In the genomic region with DNA sequence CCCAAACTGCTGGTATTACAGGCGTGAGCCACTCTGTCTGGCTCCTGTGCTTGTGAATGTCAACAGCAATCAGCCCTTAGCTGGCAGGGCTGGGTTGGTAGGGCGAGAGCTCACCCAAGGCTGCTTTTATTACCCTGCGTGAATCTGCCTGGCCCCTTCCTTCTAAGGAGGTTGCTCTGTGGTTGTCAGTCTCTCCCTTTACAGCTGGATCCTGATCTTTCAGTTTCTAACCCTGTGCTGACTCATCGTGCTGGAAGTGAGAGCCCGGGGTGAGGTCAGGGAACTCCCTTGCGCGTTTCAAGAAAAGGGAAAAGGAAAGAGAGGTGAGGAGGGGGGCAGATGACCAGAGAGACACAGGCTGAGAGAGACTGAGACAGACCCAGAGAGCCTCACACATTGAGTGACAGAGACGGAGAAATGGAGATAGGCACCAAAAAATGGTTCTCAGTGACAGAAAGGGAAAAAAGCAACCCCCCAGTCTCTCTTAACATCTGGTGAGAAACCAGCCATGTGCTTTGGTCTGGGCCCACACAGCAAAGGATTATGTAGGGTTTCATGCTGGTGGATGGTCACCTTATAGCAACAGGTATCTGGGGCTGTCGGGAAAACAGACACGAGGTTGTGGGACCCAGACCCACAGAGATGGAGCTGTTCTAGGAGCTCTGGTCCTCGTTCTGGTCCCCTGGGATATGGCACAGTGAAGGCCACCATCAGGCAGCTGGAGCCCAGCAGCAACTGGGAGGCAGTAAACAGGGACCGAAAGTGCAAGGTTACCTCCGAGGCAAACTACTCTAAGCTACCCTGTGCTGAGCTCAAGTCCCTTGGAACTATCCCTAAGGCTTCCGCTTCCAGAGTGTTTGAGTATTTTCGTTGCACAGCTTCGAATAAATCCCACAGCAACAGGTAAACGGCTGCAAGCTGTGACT, we compare ENCODE assay signal across 8 cellular contexts. TPM values are rescaled to one million over a fixed set of nuclear protein-coding genes. Genes with fewer than 3 reads are reported as not detected.
DNase-seq lines count a peak whose midpoint lies in the region; ATAC-seq and TF ChIP-seq lines count a peak whose summit lies in the region.

No MANE protein-coding gene starts in this region.

- no peak for TF ChIP-seq POLR2A in ovary (IDR thresholded peaks at IDR 0.05)

- peaks cover 15% of the 10 kb centered on the region for H3K4me1 Mint-ChIP-seq in T-helper 17 cell

- no peak overlapping the region for H3K4me3 ChIP-seq in ovary

- peaks cover 8% of the 10 kb centered on the region for H3K4me1 ChIP-seq in ovary (ENCODE audit: insufficient read depth)

- H3K36me3 Mint-ChIP-seq in T-helper 17 cell (ENCODE audit: low read depth), result peaks cover 3% of the 10 kb centered on the region

- WGBS in ovary, 3 donors, result 36 to 49% (median 36%) methylated on average over 17 of the region's 17 CpGs

- H3K9me3 ChIP-seq in T-helper 17 cell (ENCODE audit: control insufficient read depth, low read length, poor library complexity, severe bottlenecking), result no peaks in the 10 kb centered on the region
- H3K9me3 ChIP-seq in ovary, result no peaks in the 10 kb centered on the region

- peak overlapping the region in 1 of 2 donors; percentile 66 for H3K27ac ChIP-seq in ovary

- H3K27me3 Mint-ChIP-seq in T-helper 17 cell, result peaks cover 12% of the 10 kb centered on the region

- peak overlapping the region; percentile 53 for H3K27ac Mint-ChIP-seq in T-helper 17 cell

- H3K36me3 ChIP-seq in ovary, result no peaks in the 10 kb centered on the region

- no peak overlapping the region for H3K4me3 Mint-ChIP-seq in T-helper 17 cell

- peak; percentile 48 for ATAC-seq in HG02798 (IDR thresholded peaks at IDR 0.05; ENCODE audit: poor library complexity, unreplicated experiment)
- peak; percentile 38 for ATAC-seq in T-helper 17 cell
- no peak for ATAC-seq in GM18909 (IDR thresholded peaks at IDR 0.05; ENCODE audit: poor library complexity, unreplicated experiment)
- ATAC-seq in HG03196 (IDR thresholded peaks at IDR 0.05; ENCODE audit: unreplicated experiment), result no peak

- intact Hi-C loops in ovary (cut with DNase I), result no loop called here

- no peaks in the 10 kb centered on the region for H3K27me3 ChIP-seq in ovary

- no peak for TF ChIP-seq EP300 in ovary (IDR thresholded peaks at IDR 0.05)

- TF ChIP-seq CTCF in ovary (IDR thresholded peaks at IDR 0.05), result no peak

- DNase-seq in GF-D8 (lab: John Stamatoyannopoulos, UW), result peak; percentile 77
- no peak for DNase-seq in T-helper 17 cell
- DNase-seq in fibroblast of peridontal ligament (ENCODE audit: extremely low read depth), result peak; percentile 83
- DNase-seq in ovary, result peak in 4 of 5 donors; percentile 41 to 55 (median 52)
- DNase-seq in cerebellar nuclear complex (lab: John Stamatoyannopoulos, UW), result no peak

RNA-seq across cellular contexts. Expression of a gene that starts 2.5 kb away (rescaled TPM):
- total RNA-seq in T-helper 17 cell, result under 1 TPM; 0.55 to 0.65 TPM
- total RNA-seq in ovary, result 10 to 100 TPM in 4 of 7 donors, 1 to 10 TPM in 3; 5.1 to 33.9 (median 15.6) TPM
- 10 to 100 TPM; 13.4 to 27.9 TPM for polyA plus RNA-seq in ovary

RNA-seq across cellular contexts. Expression of a gene that starts 17.8 kb away (rescaled TPM):
- total RNA-seq in T-helper 17 cell (10 to 100 TPM; 35.9 to 37.8 TPM), ovary (10 to 100 TPM; 29.0 to 82.3 (median 63.7) TPM)
- polyA plus RNA-seq in ovary, result 10 to 100 TPM; 50.1 to 62.5 TPM

RNA-seq across cellular contexts. Expression of a gene that starts 26.1 kb away (rescaled TPM):
- total RNA-seq in T-helper 17 cell, result 1 to 10 TPM; 3.8 to 5.7 TPM
- total RNA-seq in ovary, result 1 to 10 TPM; 3.1 to 6.7 (median 3.7) TPM
- 1 to 10 TPM in 1 of 2 donors, under 1 TPM in 1; 0.90 to 3.0 TPM for polyA plus RNA-seq in ovary

RNA-seq across cellular contexts. Expression of a gene that starts 35.1 kb away (rescaled TPM):
- not detected for total RNA-seq in T-helper 17 cell
- total RNA-seq in ovary, result 1 to 10 TPM; 1.1 to 4.1 (median 1.9) TPM
- 1 to 10 TPM in 1 of 2 donors, not detected in 1; 1.9 TPM for polyA plus RNA-seq in ovary

RNA-seq across cellular contexts. Expression of a gene that starts 58.2 kb away (rescaled TPM):
- total RNA-seq in T-helper 17 cell (10 to 100 TPM; 10.3 to 11.0 TPM), ovary (10 to 100 TPM in 1 of 7 donors, 1 to 10 TPM in 6; 3.3 to 18.5 (median 5.7) TPM)
- polyA plus RNA-seq in ovary, result 1 to 10 TPM; 3.7 to 5.9 TPM

Comparison
In these comparisons a context has a peak if more than half of its experiments do, and no peak if none do; other contexts are left out.
1. DNase-seq: peak in GF-D8 (single experiment), fibroblast of peridontal ligament (single experiment) and ovary (4 of 5); none in T-helper 17 cell (0 of 3) and cerebellar nuclear complex (0 of 2).
2. ATAC-seq: peak in HG02798 (single experiment) and T-helper 17 cell (single experiment); none in GM18909 (single experiment) and HG03196 (single experiment).